Comparison of ENCODE assay signal across 2 cellular contexts in genomic region chr10:6244510-6244909, GRCh38.
TF ChIP-seq lines count a peak whose summit lies in the region.

No MANE protein-coding gene starts in this region.

TF ChIP-seq in IMR-90, 13 proteins besides CTCF, POLR2A, EP300 and RAD21 (continued from another document):
- TF ChIP-seq MXI1 (IDR thresholded peaks at IDR 0.05; ENCODE audit: borderline replicate concordance, low read depth, low read length) = no peak
- no peak for TF ChIP-seq FOS (IDR thresholded peaks at IDR 0.05; ENCODE audit: low read depth, low read length)
- no peak for TF ChIP-seq CHD1 (IDR thresholded peaks at IDR 0.05; ENCODE audit: low read depth, low read length)

TF ChIP-seq in WTC11, 78 proteins besides CTCF, POLR2A, EP300 and RAD21 (continued from another document):
- TF ChIP-seq IRF1 (CRISPR knock-in tag; IDR thresholded peaks at IDR 0.05) (no peak), ZNF396 (CRISPR knock-in tag; IDR thresholded peaks at IDR 0.05; ENCODE audit: borderline replicate concordance) (no peak), ZNF425 (CRISPR knock-in tag; conservative IDR thresholded peaks at IDR 0.05) (no peak), JAZF1 (CRISPR knock-in tag; IDR thresholded peaks at IDR 0.05) (no peak), ZNF671 (CRISPR knock-in tag; IDR thresholded peaks at IDR 0.05) (no peak)
- TF ChIP-seq, protein P1, sequence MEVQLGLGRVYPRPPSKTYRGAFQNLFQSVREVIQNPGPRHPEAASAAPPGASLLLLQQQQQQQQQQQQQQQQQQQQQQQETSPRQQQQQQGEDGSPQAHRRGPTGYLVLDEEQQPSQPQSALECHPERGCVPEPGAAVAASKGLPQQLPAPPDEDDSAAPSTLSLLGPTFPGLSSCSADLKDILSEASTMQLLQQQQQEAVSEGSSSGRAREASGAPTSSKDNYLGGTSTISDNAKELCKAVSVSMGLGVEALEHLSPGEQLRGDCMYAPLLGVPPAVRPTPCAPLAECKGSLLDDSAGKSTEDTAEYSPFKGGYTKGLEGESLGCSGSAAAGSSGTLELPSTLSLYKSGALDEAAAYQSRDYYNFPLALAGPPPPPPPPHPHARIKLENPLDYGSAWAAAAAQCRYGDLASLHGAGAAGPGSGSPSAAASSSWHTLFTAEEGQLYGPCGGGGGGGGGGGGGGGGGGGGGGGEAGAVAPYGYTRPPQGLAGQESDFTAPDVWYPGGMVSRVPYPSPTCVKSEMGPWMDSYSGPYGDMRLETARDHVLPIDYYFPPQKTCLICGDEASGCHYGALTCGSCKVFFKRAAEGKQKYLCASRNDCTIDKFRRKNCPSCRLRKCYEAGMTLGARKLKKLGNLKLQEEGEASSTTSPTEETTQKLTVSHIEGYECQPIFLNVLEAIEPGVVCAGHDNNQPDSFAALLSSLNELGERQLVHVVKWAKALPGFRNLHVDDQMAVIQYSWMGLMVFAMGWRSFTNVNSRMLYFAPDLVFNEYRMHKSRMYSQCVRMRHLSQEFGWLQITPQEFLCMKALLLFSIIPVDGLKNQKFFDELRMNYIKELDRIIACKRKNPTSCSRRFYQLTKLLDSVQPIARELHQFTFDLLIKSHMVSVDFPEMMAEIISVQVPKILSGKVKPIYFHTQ (CRISPR knock-in tag; IDR thresholded peaks at IDR 0.05) = no peak
- TF ChIP-seq, protein P2, sequence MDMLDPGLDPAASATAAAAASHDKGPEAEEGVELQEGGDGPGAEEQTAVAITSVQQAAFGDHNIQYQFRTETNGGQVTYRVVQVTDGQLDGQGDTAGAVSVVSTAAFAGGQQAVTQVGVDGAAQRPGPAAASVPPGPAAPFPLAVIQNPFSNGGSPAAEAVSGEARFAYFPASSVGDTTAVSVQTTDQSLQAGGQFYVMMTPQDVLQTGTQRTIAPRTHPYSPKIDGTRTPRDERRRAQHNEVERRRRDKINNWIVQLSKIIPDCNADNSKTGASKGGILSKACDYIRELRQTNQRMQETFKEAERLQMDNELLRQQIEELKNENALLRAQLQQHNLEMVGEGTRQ (CRISPR knock-in tag; IDR thresholded peaks at IDR 0.05) = no peak
TF ChIP-seq in WTC11: peak in this region for 0.
